ENCODE assay signal across 8 cellular contexts in genomic region chr12:56633465-56634241, GRCh38. TPM values are rescaled to one million over a fixed set of nuclear protein-coding genes. Genes with fewer than 3 reads are reported as not detected.
DNase-seq lines count a peak whose midpoint lies in the region; ATAC-seq and TF ChIP-seq lines count a peak whose summit lies in the region.

No MANE protein-coding gene starts in this region.

- H3K4me1 Mint-ChIP-seq in T-helper 2 cell treated with Interferon-gamma antibody and Interleukin-4, amounts not matched to agents 5 μg/mL and 100 μg/mL, for 36 hours (ENCODE audit: low read depth), result peaks cover 53% of the 10 kb centered on the region
- peaks cover 81% of the 10 kb centered on the region for H3K4me1 Mint-ChIP-seq in activated naive CD8-positive, alpha-beta T cell treated with anti-CD3 and anti-CD28 coated beads, Interleukin-2, amount 50 U/mL, for 24 hours

- H3K9me3 Mint-ChIP-seq in T-helper 2 cell treated with Interferon-gamma antibody and Interleukin-4, amounts not matched to agents 5 μg/mL and 100 μg/mL, for 36 hours, result no peaks in the 10 kb centered on the region
- H3K9me3 Mint-ChIP-seq in activated naive CD8-positive, alpha-beta T cell treated with anti-CD3 and anti-CD28 coated beads, Interleukin-2, amount 50 U/mL, for 24 hours, result no peaks in the 10 kb centered on the region

- H3K4me3 Mint-ChIP-seq in T-helper 2 cell treated with Interferon-gamma antibody and Interleukin-4, amounts not matched to agents 5 μg/mL and 100 μg/mL, for 36 hours, result peak overlapping the region; percentile 92
- H3K4me3 Mint-ChIP-seq in activated naive CD8-positive, alpha-beta T cell treated with anti-CD3 and anti-CD28 coated beads, Interleukin-2, amount 50 U/mL, for 24 hours, result peak overlapping the region; percentile 89

- no peak for DNase-seq in T-helper 2 cell treated with Interferon-gamma antibody and Interleukin-4, amounts not matched to agents 5 μg/mL and 100 μg/mL, for 36 hours (ENCODE audit: low spot score)
- no peak for DNase-seq in T-helper 2 cell
- DNase-seq in activated naive CD8-positive, alpha-beta T cell treated with anti-CD3 and anti-CD28 coated beads, Interleukin-2, amount 50 U/mL, for 24 hours, result no peak
- no peak for DNase-seq in kidney epithelial cell (ENCODE audit: low read depth)
- DNase-seq in stimulated activated CD4-positive, alpha-beta T cell treated with anti-CD3 and anti-CD28 coated beads, Interleukin-2, amount 100 ng/mL, for 48 hours, result no peak
- DNase-seq in CD1c-positive myeloid dendritic cell (ENCODE audit: extremely low spot score), result no peak

- no peaks in the 10 kb centered on the region for H3K9me3 ChIP-seq in subcutaneous abdominal adipose tissue (ENCODE audit: control insufficient read depth in 5 of 5, low read length in 5 of 5)

- ATAC-seq in activated naive CD8-positive, alpha-beta T cell treated with anti-CD3 and anti-CD28 coated beads, Interleukin-2, amount 50 U/mL, for 24 hours, result no peak
- no peak for ATAC-seq in GM19397 (IDR thresholded peaks at IDR 0.05; ENCODE audit: unreplicated experiment)

- peak overlapping the region in 4 of 5 donors; percentile 78 to 90 (median 88) for H3K9ac ChIP-seq in subcutaneous abdominal adipose tissue (ENCODE audit: low read length in 5 of 5)

- no peaks in the 10 kb centered on the region for H3K27me3 ChIP-seq in kidney epithelial cell (ENCODE audit: control insufficient read depth, insufficient read depth, low read length)
- no peaks in the 10 kb centered on the region for H3K27me3 ChIP-seq in subcutaneous abdominal adipose tissue (ENCODE audit: control insufficient read depth in 5 of 5, insufficient read depth in 4 of 5, low read length in 5 of 5)

- H3K27ac ChIP-seq in subcutaneous abdominal adipose tissue (ENCODE audit: low read depth, low read length), result peak overlapping the region; percentile 99

- peaks cover 27% of the 10 kb centered on the region for H3K36me3 Mint-ChIP-seq in T-helper 2 cell treated with Interferon-gamma antibody and Interleukin-4, amounts not matched to agents 5 μg/mL and 100 μg/mL, for 36 hours (ENCODE audit: low read depth)
- peaks cover 15% of the 10 kb centered on the region for H3K36me3 Mint-ChIP-seq in activated naive CD8-positive, alpha-beta T cell treated with anti-CD3 and anti-CD28 coated beads, Interleukin-2, amount 50 U/mL, for 24 hours (ENCODE audit: low read depth)

- peaks cover 18 to 80% (median 69%) of the 10 kb centered on the region in 5 donors for H3K4me1 ChIP-seq in subcutaneous abdominal adipose tissue (ENCODE audit: control insufficient read depth in 5 of 5, insufficient read depth in 5 of 5, low read length in 5 of 5)

- TF ChIP-seq CTCF in kidney epithelial cell (IDR thresholded peaks at IDR 0.05; ENCODE audit: insufficient read depth, low read length, poor library complexity, severe bottlenecking), result no peak

- H3K36me3 ChIP-seq in kidney epithelial cell (ENCODE audit: control insufficient read depth, insufficient read depth, low read length), result peaks cover 2% of the 10 kb centered on the region
- H3K36me3 ChIP-seq in subcutaneous abdominal adipose tissue (ENCODE audit: control insufficient read depth in 5 of 5, insufficient read depth in 5 of 5, low read length in 5 of 5), result peaks cover 6 to 13% (median 11%) of the 10 kb centered on the region in 5 donors

- H3K4me3 ChIP-seq in kidney epithelial cell (ENCODE audit: low read depth, low read length), result peak overlapping the region; percentile 86
- peak overlapping the region; percentile 66 to 92 (median 84) for H3K4me3 ChIP-seq in subcutaneous abdominal adipose tissue (ENCODE audit: low read depth in 1 of 5, low read length in 5 of 5)

- H3K27ac Mint-ChIP-seq in T-helper 2 cell treated with Interferon-gamma antibody and Interleukin-4, amounts not matched to agents 5 μg/mL and 100 μg/mL, for 36 hours, result peak overlapping the region; percentile 80
- peak overlapping the region; percentile 88 for H3K27ac Mint-ChIP-seq in activated naive CD8-positive, alpha-beta T cell treated with anti-CD3 and anti-CD28 coated beads, Interleukin-2, amount 50 U/mL, for 24 hours

- H3K27me3 Mint-ChIP-seq in T-helper 2 cell treated with Interferon-gamma antibody and Interleukin-4, amounts not matched to agents 5 μg/mL and 100 μg/mL, for 36 hours (ENCODE audit: low read depth), result no peaks in the 10 kb centered on the region
- H3K27me3 Mint-ChIP-seq in activated naive CD8-positive, alpha-beta T cell treated with anti-CD3 and anti-CD28 coated beads, Interleukin-2, amount 50 U/mL, for 24 hours, result no peaks in the 10 kb centered on the region

RNA-seq across cellular contexts. Expression of gene BAZ2A, which starts 3.5 kb away (rescaled TPM):
- total RNA-seq in kidney epithelial cell, result 37.9 and 49.9 TPM in 2 replicates

RNA-seq across cellular contexts. Expression of gene ATP5F1B, which starts 12.1 kb away (rescaled TPM):
- total RNA-seq in kidney epithelial cell, result 399 and 419 TPM in 2 replicates

RNA-seq across cellular contexts. Expression of gene PTGES3, which starts 54.4 kb away (rescaled TPM):
- total RNA-seq in kidney epithelial cell, result 114 and 119 TPM in 2 replicates
